In the genomic region with DNA sequence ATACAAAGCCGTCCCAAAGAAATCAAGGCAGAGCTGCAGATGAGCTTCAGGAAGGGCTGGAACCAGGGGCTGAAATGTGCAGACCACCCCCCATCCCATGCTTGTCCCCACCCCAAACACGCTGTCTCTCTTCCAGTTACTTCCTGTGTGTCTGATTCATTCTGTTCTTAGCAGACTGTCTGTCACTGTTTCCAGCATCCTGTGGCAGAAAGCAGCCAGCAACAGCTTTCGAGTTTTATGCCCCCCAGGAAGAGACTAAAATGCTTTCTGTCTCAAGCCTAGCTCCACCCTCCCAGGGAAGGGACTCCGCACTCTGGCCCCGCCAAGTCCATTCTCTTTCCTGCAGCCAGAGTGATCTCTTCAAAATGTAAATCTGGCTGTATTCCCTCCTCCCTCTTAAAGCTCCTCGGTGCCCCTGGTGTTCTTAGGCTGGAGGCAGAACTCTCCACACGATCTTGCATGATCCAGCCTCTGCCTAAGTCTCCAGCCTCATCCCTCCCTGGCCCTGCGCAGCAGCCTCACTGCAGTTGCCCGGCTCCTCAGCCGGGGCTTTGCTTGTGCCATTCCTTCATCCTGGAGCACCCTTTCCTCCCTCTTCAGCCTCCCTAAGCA, we compare ENCODE assay signal across 9 cellular contexts. TPM values are rescaled to one million over a fixed set of nuclear protein-coding genes. Genes with fewer than 3 reads are reported as not detected.
DNase-seq lines count a peak whose midpoint lies in the region; ATAC-seq and TF ChIP-seq lines count a peak whose summit lies in the region.
"Had no signal": no experiment of that assay in that cellular context is flagged by ENCODE, and none has a peak within 500 bp of the region (broad histone marks: within the 10 kb centered on the region; RNA-seq: fewer than 3 reads in every experiment).

No MANE protein-coding gene starts in this region.

- no peak for TF ChIP-seq CTCF in transverse colon (IDR thresholded peaks at IDR 0.05)

- peak overlapping the region; percentile 16 to 50 (median 26) for H3K27ac ChIP-seq in transverse colon

- H3K4me1 ChIP-seq in transverse colon, result peaks cover 0 to 14% (median 6%) of the 10 kb centered on the region in 4 donors

- H3K4me3 Mint-ChIP-seq in activated naive CD4-positive, alpha-beta T cell treated with anti-CD3 and anti-CD28 coated beads, Interleukin-2, amount 50 U/mL, for 24 hours, result no peak overlapping the region
- H3K4me3 Mint-ChIP-seq in activated T-helper 1 cell treated with anti-CD3 and anti-CD28 coated beads, Interleukin-12 subunit alpha, Interleukin-12 subunit beta, Interleukin-2, Interleukin-4 antibody, amounts not matched to agents 30 ng/mL and 10 ng/mL and 1 ng/mL, durations not matched to agents 14 hours and 24 hours and 36 hours, result no peak overlapping the region

- H3K27ac Mint-ChIP-seq in activated naive CD4-positive, alpha-beta T cell treated with anti-CD3 and anti-CD28 coated beads, Interleukin-2, amount 50 U/mL, for 24 hours, result peak overlapping the region; percentile 36
- H3K27ac Mint-ChIP-seq in activated T-helper 1 cell treated with anti-CD3 and anti-CD28 coated beads, Interleukin-12 subunit alpha, Interleukin-12 subunit beta, Interleukin-2, Interleukin-4 antibody, amounts not matched to agents 30 ng/mL and 10 ng/mL and 1 ng/mL, durations not matched to agents 14 hours and 24 hours and 36 hours, result peak overlapping the region; percentile 8

- H3K27me3 Mint-ChIP-seq in activated naive CD4-positive, alpha-beta T cell treated with anti-CD3 and anti-CD28 coated beads, Interleukin-2, amount 50 U/mL, for 24 hours, result peaks cover 2% of the 10 kb centered on the region
- peaks cover 13% of the 10 kb centered on the region for H3K27me3 Mint-ChIP-seq in activated T-helper 1 cell treated with anti-CD3 and anti-CD28 coated beads, Interleukin-12 subunit alpha, Interleukin-12 subunit beta, Interleukin-2, Interleukin-4 antibody, amounts not matched to agents 30 ng/mL and 10 ng/mL and 1 ng/mL, durations not matched to agents 14 hours and 24 hours and 36 hours (ENCODE audit: insufficient read depth)

- WGBS in transverse colon (ENCODE audit: low coverage in 1 of 2), 2 donors, result 48 to 58% methylated on average over 3 to 9 of the region's 10 CpGs

- H3K9me3 ChIP-seq in transverse colon, result no peaks in the 10 kb centered on the region

- H3K36me3 Mint-ChIP-seq in activated naive CD4-positive, alpha-beta T cell treated with anti-CD3 and anti-CD28 coated beads, Interleukin-2, amount 50 U/mL, for 24 hours, result no peaks in the 10 kb centered on the region
- no peaks in the 10 kb centered on the region for H3K36me3 Mint-ChIP-seq in activated T-helper 1 cell treated with anti-CD3 and anti-CD28 coated beads, Interleukin-12 subunit alpha, Interleukin-12 subunit beta, Interleukin-2, Interleukin-4 antibody, amounts not matched to agents 30 ng/mL and 10 ng/mL and 1 ng/mL, durations not matched to agents 14 hours and 24 hours and 36 hours (ENCODE audit: low read depth)

- TF ChIP-seq POLR2A in transverse colon (IDR thresholded peaks at IDR 0.05), result no peak

- H3K4me3 ChIP-seq in transverse colon, result no peak overlapping the region

- no peak for TF ChIP-seq EP300 in transverse colon (IDR thresholded peaks at IDR 0.05; ENCODE audit: low read depth)

- in situ Hi-C loops in transverse colon (cut with MboI; ENCODE audit: low pct_ligation_motif_present in 1 of 4, low pct_unique_long_range_greater_than_20kb in 1 of 4, low sequenced_read_pairs in 3 of 4), result no loop called here

- no peaks in the 10 kb centered on the region for H3K36me3 ChIP-seq in transverse colon

- H3K27me3 ChIP-seq in transverse colon, result no peaks in the 10 kb centered on the region

- H3K4me1 Mint-ChIP-seq in activated naive CD4-positive, alpha-beta T cell treated with anti-CD3 and anti-CD28 coated beads, Interleukin-2, amount 50 U/mL, for 24 hours, result peaks cover 9% of the 10 kb centered on the region
- peaks cover 16% of the 10 kb centered on the region for H3K4me1 Mint-ChIP-seq in activated T-helper 1 cell treated with anti-CD3 and anti-CD28 coated beads, Interleukin-12 subunit alpha, Interleukin-12 subunit beta, Interleukin-2, Interleukin-4 antibody, amounts not matched to agents 30 ng/mL and 10 ng/mL and 1 ng/mL, durations not matched to agents 14 hours and 24 hours and 36 hours (ENCODE audit: low read depth)

- DNase-seq in activated naive CD4-positive, alpha-beta T cell treated with anti-CD3 and anti-CD28 coated beads, Interleukin-2, amount 50 U/mL, for 16 hours, result no peak
- no peak for DNase-seq in activated T-helper 1 cell treated with anti-CD3 and anti-CD28 coated beads, Interleukin-12 subunit alpha, Interleukin-12 subunit beta, Interleukin-2, Interleukin-4 antibody, amounts not matched to agents 30 ng/mL and 10 ng/mL and 1 ng/mL, durations not matched to agents 14 hours and 24 hours and 36 hours (ENCODE audit: low spot score)
- DNase-seq in glomerular visceral epithelial cell (ENCODE audit: extremely low spot score) (peak; percentile 69), transverse colon (no peak), NCI-H510A treated with DMSO at 0.1 percent for 48 hours (lab: John Stamatoyannopoulos, UW) (no peak)
- DNase-seq in effector CD4-positive, alpha-beta T cell, result no peak
- DNase-seq: T1000 had no signal

- intact Hi-C loops in activated T-helper 1 cell treated with anti-CD3 and anti-CD28 coated beads, Interleukin-12 subunit alpha, Interleukin-12 subunit beta, Interleukin-2, Interleukin-4 antibody, amounts not matched to agents 30 ng/mL and 10 ng/mL and 1 ng/mL, durations not matched to agents 14 hours and 24 hours and 36 hours (cut with micrococcal nuclease), result no loop called here
- intact Hi-C loops in transverse colon (cut with DNase I; ENCODE audit: low total_unique reads), result no loop called here

- ATAC-seq in HG02798 (IDR thresholded peaks at IDR 0.05; ENCODE audit: poor library complexity, unreplicated experiment), result no peak

- no peaks in the 10 kb centered on the region for H3K9me3 Mint-ChIP-seq in activated naive CD4-positive, alpha-beta T cell treated with anti-CD3 and anti-CD28 coated beads, Interleukin-2, amount 50 U/mL, for 24 hours
- H3K9me3 Mint-ChIP-seq in activated T-helper 1 cell treated with anti-CD3 and anti-CD28 coated beads, Interleukin-12 subunit alpha, Interleukin-12 subunit beta, Interleukin-2, Interleukin-4 antibody, amounts not matched to agents 30 ng/mL and 10 ng/mL and 1 ng/mL, durations not matched to agents 14 hours and 24 hours and 36 hours, result no peaks in the 10 kb centered on the region

RNA-seq across cellular contexts. Expression of gene HRH1, which starts 41.5 kb away (rescaled TPM):
- total RNA-seq in activated T-helper 1 cell treated with anti-CD3 and anti-CD28 coated beads, Interleukin-12 subunit alpha, Interleukin-12 subunit beta, Interleukin-2, Interleukin-4 antibody, amounts not matched to agents 30 ng/mL and 10 ng/mL and 1 ng/mL, durations not matched to agents 14 hours and 24 hours and 36 hours, result 0.15 and 0.21 TPM in 2 replicates
- 1 to 10 TPM; 2.0 to 9.7 (median 8.0) TPM for total RNA-seq in transverse colon
